1 cellular context compared by ENCODE assay signal in the genomic region with DNA sequence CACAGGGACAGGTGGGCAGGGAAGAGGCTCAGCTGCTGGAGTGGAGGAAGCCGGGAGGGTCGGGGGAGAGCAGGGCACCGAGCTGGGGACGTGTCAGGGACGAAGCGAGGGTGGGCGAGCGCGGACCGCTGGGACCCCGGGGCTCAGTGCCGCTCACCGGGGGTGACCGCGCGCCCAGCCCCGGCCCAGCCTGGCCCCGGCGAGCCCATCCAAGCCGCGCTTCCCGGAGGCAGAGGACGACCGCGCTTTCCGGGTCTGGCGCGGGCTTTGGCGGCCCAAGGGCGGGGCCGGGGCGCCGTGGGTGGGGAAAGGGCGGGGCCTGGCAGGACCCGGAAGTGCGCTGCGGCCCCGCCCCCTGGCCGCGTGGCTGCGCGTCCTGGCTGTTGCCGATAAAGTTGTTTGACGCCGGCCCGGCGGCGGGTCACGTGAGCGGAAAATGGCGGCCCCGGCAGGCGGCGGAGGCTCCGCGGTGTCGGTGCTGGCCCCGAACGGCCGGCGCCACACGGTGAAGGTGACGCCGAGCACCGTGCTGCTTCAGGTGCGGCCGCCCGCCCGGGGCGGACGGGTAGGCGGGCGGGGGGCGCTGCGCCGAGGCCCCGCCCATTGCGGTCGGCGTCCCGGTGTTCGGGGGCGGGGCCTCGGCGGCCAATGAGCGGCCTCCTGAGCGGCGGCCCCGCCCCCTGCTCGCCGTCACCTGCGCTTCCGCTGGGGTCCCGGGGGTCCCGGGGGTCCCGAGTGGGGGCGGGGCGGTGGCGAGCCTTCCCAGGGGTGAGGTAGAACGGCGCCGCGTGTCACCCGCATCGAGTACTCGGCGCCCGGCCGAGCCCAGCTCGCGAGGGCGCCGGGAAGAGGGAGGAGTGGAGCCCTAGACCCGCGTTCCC.
TF ChIP-seq lines count a peak whose summit lies in the region.

ASPSCR1 (plus strand) TSS at position 419 of the 881 bp plus-strand sequence; CDS start at position 437, 18 bp downstream.

TF ChIP-seq in HepG2, 621 proteins besides CTCF, POLR2A, EP300 and RAD21 (continued from another document):
- TF ChIP-seq HOXA7 (CRISPR knock-in tag; IDR thresholded peaks at IDR 0.05) (no peak), YY1 (IDR thresholded peaks at IDR 0.05; ENCODE audit: insufficient read depth, insufficient replicate concordance, low read depth, low read length) (peak; percentile 98), ZNF317 (CRISPR knock-in tag; IDR thresholded peaks at IDR 0.05) (peak; percentile 30; the same call in 1 of the 2 replicates), DNMT3B (CRISPR knock-in tag; conservative IDR thresholded peaks at IDR 0.05) (no peak), YEATS4 (CRISPR knock-in tag; IDR thresholded peaks at IDR 0.05; ENCODE audit: borderline replicate concordance) (peak; percentile 99), MED1 (CRISPR knock-in tag; IDR thresholded peaks at IDR 0.05) (peak; percentile 76), IRF2 (CRISPR knock-in tag; IDR thresholded peaks at IDR 0.05) (peak; percentile 48; the same call in 1 of the 2 replicates), ZSCAN5A (CRISPR knock-in tag; IDR thresholded peaks at IDR 0.05; ENCODE audit: borderline replicate concordance) (0 out of 2 replicates have a peak, but pooled peaks have one; percentile 74), TSC22D2 (CRISPR knock-in tag; IDR thresholded peaks at IDR 0.05; ENCODE audit: borderline replicate concordance) (0 out of 2 replicates have a peak, but pooled peaks have one; percentile 52), ZNF777 (CRISPR knock-in tag; IDR thresholded peaks at IDR 0.05) (peak; percentile 57), ZNF331 (CRISPR knock-in tag; IDR thresholded peaks at IDR 0.05) (no peak; the same call in 1 of the 2 replicates), ZNF713 (CRISPR knock-in tag; IDR thresholded peaks at IDR 0.05) (no peak), TRIM24 (CRISPR knock-in tag; IDR thresholded peaks at IDR 0.05) (0 out of 2 replicates have a peak, but pooled peaks have one; percentile 49), ARID3A (IDR thresholded peaks at IDR 0.05; ENCODE audit: low read depth, low read length) (no peak), EEA1 (CRISPR knock-in tag; IDR thresholded peaks at IDR 0.05; ENCODE audit: borderline replicate concordance) (0 out of 2 replicates have a peak, but pooled peaks have one; percentile 7), ZNF615 (CRISPR knock-in tag; IDR thresholded peaks at IDR 0.05; ENCODE audit: borderline replicate concordance) (no peak), ZNF709 (CRISPR knock-in tag; IDR thresholded peaks at IDR 0.05) (peak; percentile 93), REPIN1 (CRISPR knock-in tag; IDR thresholded peaks at IDR 0.05; ENCODE audit: borderline replicate concordance, low read depth) (peak; percentile 94), MLXIP (CRISPR knock-in tag; IDR thresholded peaks at IDR 0.05; ENCODE audit: borderline replicate concordance) (no peak), NFYB (CRISPR knock-in tag; IDR thresholded peaks at IDR 0.05) (peak; percentile 36; the same call in 1 of the 2 replicates), NFE2 (CRISPR knock-in tag; IDR thresholded peaks at IDR 0.05) (no peak), CBFB (CRISPR knock-in tag; IDR thresholded peaks at IDR 0.05) (peak; percentile 88), ZNF33B (CRISPR knock-in tag; IDR thresholded peaks at IDR 0.05) (no peak), MED8 (CRISPR knock-in tag; IDR thresholded peaks at IDR 0.05; ENCODE audit: insufficient replicate concordance) (peak; percentile 67), ZSCAN29 (CRISPR knock-in tag; conservative IDR thresholded peaks at IDR 0.05) (no peak), ZNF720 (CRISPR knock-in tag; IDR thresholded peaks at IDR 0.05) (0 out of 2 replicates have a peak, but pooled peaks have one; percentile 65), ZNF569 (CRISPR knock-in tag; IDR thresholded peaks at IDR 0.05; ENCODE audit: borderline replicate concordance) (no peak), ZNF318 (CRISPR knock-in tag; IDR thresholded peaks at IDR 0.05) (no peak), ZFP1 (CRISPR knock-in tag; IDR thresholded peaks at IDR 0.05) (no peak), GZF1 (CRISPR knock-in tag; IDR thresholded peaks at IDR 0.05) (0 out of 2 replicates have a peak, but pooled peaks have one; percentile 46), ELF1 (CRISPR knock-in tag; IDR thresholded peaks at IDR 0.05) (peak; percentile 94)
- TF ChIP-seq, protein P1, sequence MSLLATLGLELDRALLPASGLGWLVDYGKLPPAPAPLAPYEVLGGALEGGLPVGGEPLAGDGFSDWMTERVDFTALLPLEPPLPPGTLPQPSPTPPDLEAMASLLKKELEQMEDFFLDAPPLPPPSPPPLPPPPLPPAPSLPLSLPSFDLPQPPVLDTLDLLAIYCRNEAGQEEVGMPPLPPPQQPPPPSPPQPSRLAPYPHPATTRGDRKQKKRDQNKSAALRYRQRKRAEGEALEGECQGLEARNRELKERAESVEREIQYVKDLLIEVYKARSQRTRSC (CRISPR knock-in tag; IDR thresholded peaks at IDR 0.05; ENCODE audit: low read depth) = peak; percentile 89
- TF ChIP-seq, protein P2, sequence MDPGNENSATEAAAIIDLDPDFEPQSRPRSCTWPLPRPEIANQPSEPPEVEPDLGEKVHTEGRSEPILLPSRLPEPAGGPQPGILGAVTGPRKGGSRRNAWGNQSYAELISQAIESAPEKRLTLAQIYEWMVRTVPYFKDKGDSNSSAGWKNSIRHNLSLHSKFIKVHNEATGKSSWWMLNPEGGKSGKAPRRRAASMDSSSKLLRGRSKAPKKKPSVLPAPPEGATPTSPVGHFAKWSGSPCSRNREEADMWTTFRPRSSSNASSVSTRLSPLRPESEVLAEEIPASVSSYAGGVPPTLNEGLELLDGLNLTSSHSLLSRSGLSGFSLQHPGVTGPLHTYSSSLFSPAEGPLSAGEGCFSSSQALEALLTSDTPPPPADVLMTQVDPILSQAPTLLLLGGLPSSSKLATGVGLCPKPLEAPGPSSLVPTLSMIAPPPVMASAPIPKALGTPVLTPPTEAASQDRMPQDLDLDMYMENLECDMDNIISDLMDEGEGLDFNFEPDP (CRISPR knock-in tag; conservative IDR thresholded peaks at IDR 0.05) = no peak
TF ChIP-seq in HepG2: peak in this region for 262.
